In the genomic region with DNA sequence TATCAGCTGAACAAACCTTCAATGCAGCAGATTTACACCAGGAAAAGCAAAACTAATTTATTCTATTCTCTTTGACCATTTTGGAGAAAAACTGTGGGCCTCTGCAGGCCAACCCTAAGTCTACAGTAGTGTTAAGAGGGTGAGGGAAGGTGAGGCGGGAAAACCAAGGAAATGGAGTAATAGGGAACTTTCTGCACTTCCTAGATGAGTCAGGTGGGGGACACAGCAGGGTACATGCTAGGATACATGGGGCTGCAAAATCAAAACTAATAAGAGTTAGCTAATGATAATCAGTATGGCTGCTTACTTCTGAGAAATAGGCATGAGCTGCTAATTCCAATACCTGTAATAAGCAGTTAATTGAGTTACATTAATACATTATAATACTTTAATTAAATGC, we compare ENCODE assay signal across 26 cellular contexts.
A peak's percentile ranks its signal among the peaks of the same experiment; 100 is the strongest.
DNase-seq lines count a peak whose midpoint lies in the region; ATAC-seq lines count a peak whose summit lies in the region.
"Had no signal": no experiment of that assay in that cellular context is flagged by ENCODE, and none has a peak within 500 bp of the region (broad histone marks: within the 10 kb centered on the region; RNA-seq: fewer than 3 reads in every experiment).

No MANE protein-coding gene starts in this region.

- intact Hi-C loops in posterior vena cava (cut with DNase I) = no loop called here

- H3K27ac Mint-ChIP-seq in activated naive CD4-positive, alpha-beta T cell treated with anti-CD3 and anti-CD28 coated beads, Interleukin-2, amount 50 U/mL, for 24 hours = peak overlapping the region; percentile 83
- peak overlapping the region; percentile 21 for H3K27ac Mint-ChIP-seq in activated T-helper 17 cell treated with anti-CD3 and anti-CD28 coated beads, Interleukin-2, amount 50 U/mL, for 72 hours
- H3K27ac Mint-ChIP-seq: dendritic cell treated with granulocyte-macrophage colony-stimulating factor and Interleukin-4, amounts not matched to agents 40 ng/mL and 50 ng/mL, for 4 days had no signal

- H3K9me3 Mint-ChIP-seq in activated naive CD4-positive, alpha-beta T cell treated with anti-CD3 and anti-CD28 coated beads, Interleukin-2, amount 50 U/mL, for 24 hours = no peaks in the 10 kb centered on the region
- H3K9me3 Mint-ChIP-seq in activated T-helper 17 cell treated with anti-CD3 and anti-CD28 coated beads, Interleukin-2, amount 50 U/mL, for 72 hours = no peaks in the 10 kb centered on the region
- H3K9me3 Mint-ChIP-seq: dendritic cell treated with granulocyte-macrophage colony-stimulating factor and Interleukin-4, amounts not matched to agents 40 ng/mL and 50 ng/mL, for 4 days had no signal

- H3K4me1 Mint-ChIP-seq in activated naive CD4-positive, alpha-beta T cell treated with anti-CD3 and anti-CD28 coated beads, Interleukin-2, amount 50 U/mL, for 24 hours = peaks cover 47% of the 10 kb centered on the region
- peaks cover 35% of the 10 kb centered on the region for H3K4me1 Mint-ChIP-seq in activated T-helper 17 cell treated with anti-CD3 and anti-CD28 coated beads, Interleukin-2, amount 50 U/mL, for 72 hours

- no peak for DNase-seq in activated naive CD4-positive, alpha-beta T cell treated with anti-CD3 and anti-CD28 coated beads, Interleukin-2, amount 50 U/mL, for 16 hours
- DNase-seq in iPS-NIHi7 (ENCODE audit: extremely low spot score) (peak; percentile 25), posterior vena cava (ENCODE audit: low spot score) (no peak), NCI-H2171 (lab: John Stamatoyannopoulos, UW) (no peak), COLO668 (lab: John Stamatoyannopoulos, UW; ENCODE audit: unreplicated experiment) (no peak)
- DNase-seq: activated CD4-positive, CD25-positive, alpha-beta regulatory T cell treated with anti-CD3 and anti-CD28 coated beads, Interleukin-2, amount 50 U/mL, for 72 hours; activated T-cell treated with anti-CD3 and anti-CD28 coated beads, Interleukin-2, amount 50 U/mL, for 1 hour; central memory CD4-positive, alpha-beta T cell; DND-41; H7; hippocampal formation; left ventricle myocardium inferior; mesendoderm; NCI-H1092; NCI-H1694 treated with DMSO at 0.1 percent for 48 hours; NCI-H2171 treated with DMSO at 0.1 percent for 48 hours; NCI-H526; ovary; SHP77 treated with DMSO at 0.1 percent for 48 hours; stimulated activated CD4-positive, alpha-beta T cell treated with anti-CD3 and anti-CD28 coated beads, Interleukin-1b, Interleukin-23, amount 100 ng/mL, for 48 hours; upper lobe of right lung had no signal

- peaks cover 22% of the 10 kb centered on the region for H3K36me3 Mint-ChIP-seq in activated naive CD4-positive, alpha-beta T cell treated with anti-CD3 and anti-CD28 coated beads, Interleukin-2, amount 50 U/mL, for 24 hours
- peaks cover 99% of the 10 kb centered on the region for H3K36me3 Mint-ChIP-seq in activated T-helper 17 cell treated with anti-CD3 and anti-CD28 coated beads, Interleukin-2, amount 50 U/mL, for 72 hours (ENCODE audit: low read depth)

- no peak overlapping the region for H3K4me3 Mint-ChIP-seq in activated naive CD4-positive, alpha-beta T cell treated with anti-CD3 and anti-CD28 coated beads, Interleukin-2, amount 50 U/mL, for 24 hours
- no peak overlapping the region for H3K4me3 Mint-ChIP-seq in activated T-helper 17 cell treated with anti-CD3 and anti-CD28 coated beads, Interleukin-2, amount 50 U/mL, for 72 hours
- H3K4me3 Mint-ChIP-seq: dendritic cell treated with granulocyte-macrophage colony-stimulating factor and Interleukin-4, amounts not matched to agents 40 ng/mL and 50 ng/mL, for 4 days had no signal

- H3K27me3 Mint-ChIP-seq in activated naive CD4-positive, alpha-beta T cell treated with anti-CD3 and anti-CD28 coated beads, Interleukin-2, amount 50 U/mL, for 24 hours = no peaks in the 10 kb centered on the region
- H3K27me3 Mint-ChIP-seq in activated T-helper 17 cell treated with anti-CD3 and anti-CD28 coated beads, Interleukin-2, amount 50 U/mL, for 72 hours = no peaks in the 10 kb centered on the region
- H3K27me3 Mint-ChIP-seq: dendritic cell treated with granulocyte-macrophage colony-stimulating factor and Interleukin-4, amounts not matched to agents 40 ng/mL and 50 ng/mL, for 4 days had no signal

- no peak for ATAC-seq in activated T-helper 17 cell treated with anti-CD3 and anti-CD28 coated beads, Interleukin-2, amount 50 U/mL, for 72 hours (replicated peaks)
- ATAC-seq: gastroesophageal sphincter, Panc1, upper lobe of right lung had no signal
